Comparison of ENCODE assay signal across 6 cellular contexts in genomic region chr22:37906364-37907008, GRCh38. TPM values are rescaled to one million over a fixed set of nuclear protein-coding genes. Genes with fewer than 3 reads are reported as not detected.
DNase-seq lines count a peak whose midpoint lies in the region; ATAC-seq and TF ChIP-seq lines count a peak whose summit lies in the region.

No MANE protein-coding gene starts in this region.

- no peak for TF ChIP-seq RAD21 in liver (IDR thresholded peaks at IDR 0.05)

- WGBS in liver = 2% methylated on average over 75 of the region's 75 CpGs

- H3K27ac ChIP-seq in liver (ENCODE audit: low read depth in 1 of 2, low read length in 2 of 2) = peak overlapping the region; percentile 2 to 38

- H3K27me3 ChIP-seq in liver (ENCODE audit: control insufficient read depth in 4 of 4, insufficient read depth in 4 of 4, low read length in 3 of 4) = no peaks in the 10 kb centered on the region

- no peaks in the 10 kb centered on the region for H3K36me3 ChIP-seq in liver (ENCODE audit: control insufficient read depth in 4 of 4, insufficient read depth in 3 of 4, low read depth in 1 of 4, low read length in 3 of 4)

- H3K9me3 ChIP-seq in liver (ENCODE audit: control insufficient read depth in 4 of 4, low read length in 3 of 4) = no peaks in the 10 kb centered on the region

- ATAC-seq in HG03045 (IDR thresholded peaks at IDR 0.05; ENCODE audit: unreplicated experiment) = peak; percentile 39

- peaks cover 0 to 20% (median 6%) of the 10 kb centered on the region in 4 donors for H3K4me1 ChIP-seq in liver (ENCODE audit: control insufficient read depth in 4 of 4, insufficient read depth in 4 of 4, low read length in 3 of 4)

- peak overlapping the region; percentile 44 to 89 (median 57) for H3K4me3 ChIP-seq in liver (ENCODE audit: low read depth in 1 of 3, low read length in 3 of 3)

- H3K9ac ChIP-seq in liver (ENCODE audit: low read depth in 1 of 2, low read length in 2 of 2) = no peak overlapping the region

- TF ChIP-seq CTCF in liver (IDR thresholded peaks at IDR 0.05; ENCODE audit: low read depth, low read length, missing input control) = no peak

- DNase-seq in GM03348 (ENCODE audit: low spot score) (peak; percentile 69), SIG-M5 treated with dmso at 0.1 percent for 504 hours (lab: John Stamatoyannopoulos, UW; ENCODE audit: unreplicated experiment) (no peak), NCI-H345 (lab: John Stamatoyannopoulos, UW) (no peak)
- peak; percentile 12 for DNase-seq in activated T-helper 9 cell treated with anti-CD3 and anti-CD28 coated beads, Interleukin-2, amount 50 U/mL, for 16 hours (ENCODE audit: low read depth)

TF ChIP-seq in liver, 16 proteins besides CTCF, POLR2A, EP300 and RAD21:
- TF ChIP-seq MAX (IDR thresholded peaks at IDR 0.05) = no peak
- TF ChIP-seq TAF1 (conservative IDR thresholded peaks at IDR 0.05) = no peak
- no peak for TF ChIP-seq FOXA1 (IDR thresholded peaks at IDR 0.05)
- TF ChIP-seq YY1 (IDR thresholded peaks at IDR 0.05) = no peak
- no peak for TF ChIP-seq HNF4G (IDR thresholded peaks at IDR 0.05)
- no peak for TF ChIP-seq GABPA (IDR thresholded peaks at IDR 0.05 in 1 of 2, conservative IDR thresholded peaks at IDR 0.05 in 1 of 2)
- no peak for TF ChIP-seq ZBTB33 (IDR thresholded peaks at IDR 0.05)
- TF ChIP-seq HNF4A (conservative IDR thresholded peaks at IDR 0.05) = no peak
- TF ChIP-seq ATF3 (IDR thresholded peaks at IDR 0.05) = no peak
- TF ChIP-seq NR2F2 (IDR thresholded peaks at IDR 0.05) = no peak

RNA-seq across cellular contexts. Expression of gene MICALL1, which starts 0.4 kb away (rescaled TPM):
- 1 to 10 TPM; 2.7 to 9.3 TPM for total RNA-seq in liver
- 1 to 10 TPM; 2.0 to 5.5 TPM for polyA plus RNA-seq in liver

RNA-seq across cellular contexts. Expression of gene C22orf23, which starts 46.9 kb away (rescaled TPM):
- not detected for total RNA-seq in liver
- polyA plus RNA-seq in liver = under 1 TPM in 1 of 2 donors, not detected in 1; 0.02 TPM

RNA-seq across cellular contexts. Expression of gene POLR2F, which starts 47.0 kb away (rescaled TPM):
- total RNA-seq in liver = 10 to 100 TPM; 21.4 to 27.9 TPM
- polyA plus RNA-seq in liver = 100 to 1,000 TPM in 1 of 2 donors, 10 to 100 TPM in 1; 84.7 to 152 TPM

RNA-seq across cellular contexts. Expression of gene EIF3L, which starts 57.3 kb away (rescaled TPM):
- 100 to 1,000 TPM; 103 to 217 TPM for total RNA-seq in liver
- polyA plus RNA-seq in liver = 100 to 1,000 TPM; 104 to 117 TPM

Comparison
In these comparisons a context has a peak if more than half of its experiments do, and no peak if none do; other contexts are left out.
1. DNase-seq: peak in GM03348 (single experiment) and activated T-helper 9 cell treated with anti-CD3 and anti-CD28 coated beads, Interleukin-2, amount 50 U/mL, for 16 hours (single experiment); none in SIG-M5 treated with dmso at 0.1 percent for 504 hours (single experiment) and NCI-H345 (single experiment).